Comparison of ENCODE assay signal across 16 cellular contexts in the genomic region with DNA sequence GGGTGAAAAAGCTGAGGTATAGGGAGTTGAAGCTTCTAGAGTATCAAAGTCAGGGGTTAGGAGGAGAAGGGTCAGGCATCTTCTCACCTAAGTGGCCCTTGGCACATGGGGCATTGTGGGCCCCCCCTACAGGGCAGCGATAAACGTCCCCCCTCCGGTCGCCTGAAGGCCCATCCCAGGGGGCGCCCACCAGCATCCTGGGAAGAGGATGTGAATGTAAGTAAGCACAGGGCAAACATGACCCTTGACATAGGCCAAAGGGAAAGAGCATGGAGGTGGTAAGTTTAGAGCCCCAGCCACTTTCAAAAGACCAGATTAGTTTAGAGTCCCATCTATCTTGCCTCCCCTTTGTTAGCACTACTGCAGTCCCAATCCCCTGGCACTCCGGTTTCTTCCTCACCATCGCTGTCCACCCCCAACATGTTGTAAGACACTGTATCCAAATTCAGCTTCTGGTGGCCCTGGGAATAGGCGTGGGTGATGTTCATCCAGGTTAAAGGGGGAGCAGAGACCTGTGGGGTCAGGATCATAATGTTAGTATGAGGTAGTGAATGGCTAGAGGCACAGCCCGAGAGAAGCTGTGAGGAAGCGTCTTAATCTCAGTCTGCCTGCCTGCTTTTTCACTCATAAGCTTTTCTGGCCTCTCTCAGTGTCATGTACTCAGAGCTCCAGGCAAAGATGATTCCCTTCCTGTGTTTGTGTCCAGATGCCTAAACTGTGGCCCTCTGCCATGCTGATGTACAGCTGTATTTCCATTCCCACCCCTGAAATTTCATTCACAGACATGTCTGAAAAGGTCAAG. TPM values are rescaled to one million over a fixed set of nuclear protein-coding genes. Genes with fewer than 3 reads are reported as not detected.
DNase-seq lines count a peak whose midpoint lies in the region; FAIRE-seq and TF ChIP-seq lines count a peak whose summit lies in the region.
"Had no signal": no experiment of that assay in that cellular context is flagged by ENCODE, and none has a peak within 500 bp of the region (broad histone marks: within the 10 kb centered on the region; RNA-seq: fewer than 3 reads in every experiment).

No MANE protein-coding gene starts in this region.

- FAIRE-seq in RCC 7860 (lab: Jason Lieb, UNC), result no peak

- TF ChIP-seq CTCF in astrocyte of the spinal cord (IDR thresholded peaks at IDR 0.05; ENCODE audit: low read depth, low read length), result no peak

- no peak overlapping the region for H3K27ac ChIP-seq in mesendoderm (ENCODE audit: low read depth, low read length)
- H3K27ac ChIP-seq: sigmoid colon had no signal

- no peak overlapping the region for H4K8ac ChIP-seq in mesendoderm (ENCODE audit: low read depth, low read length)

- no peak overlapping the region for H2BK120ac ChIP-seq in mesendoderm (ENCODE audit: low read depth, low read length)

- H3K4me2 ChIP-seq in mesendoderm (ENCODE audit: low read length), result no peak overlapping the region

- peaks cover 3% of the 10 kb centered on the region for H3K4me1 ChIP-seq in mesendoderm (ENCODE audit: control insufficient read depth, low read depth, low read length)

- H3K4me3 ChIP-seq in H7 (ENCODE audit: insufficient read depth, low read depth, low read length), result no peak overlapping the region
- no peak overlapping the region for H3K4me3 ChIP-seq in astrocyte of the spinal cord (ENCODE audit: low read depth, low read length)
- no peak overlapping the region for H3K4me3 ChIP-seq in mesendoderm (ENCODE audit: low read length)
- H3K4me3 ChIP-seq: sigmoid colon had no signal

- no peak overlapping the region for H3K23ac ChIP-seq in mesendoderm (ENCODE audit: low read length)

- H3K4ac ChIP-seq in mesendoderm (ENCODE audit: low read depth, low read length), result no peak overlapping the region

- H3K79me2 ChIP-seq in mesendoderm (ENCODE audit: control insufficient read depth, insufficient read depth, low read length), result no peaks in the 10 kb centered on the region

- H3K36me3 ChIP-seq in H7 (replicated peaks; ENCODE audit: control insufficient read depth, insufficient read depth, low read length) (peaks cover 3% of the 10 kb centered on the region; the same call in 1 of the 2 replicates), mesendoderm (ENCODE audit: control insufficient read depth, insufficient read depth, low read length) (no peaks in the 10 kb centered on the region)

- H3K18ac ChIP-seq in mesendoderm (ENCODE audit: low read length), result no peak overlapping the region

- no peaks in the 10 kb centered on the region for H3K79me1 ChIP-seq in mesendoderm (ENCODE audit: low read length)

- no peak overlapping the region for H2BK5ac ChIP-seq in mesendoderm (ENCODE audit: low read length)

- peak overlapping the region; percentile 25 for H3K56ac ChIP-seq in mesendoderm (ENCODE audit: low read length)

- in situ Hi-C loops in astrocyte of the spinal cord (cut with HindIII; ENCODE audit: low sequenced_read_pairs), result no loop called here

- no CpG with 5 or more reads among the region's 10 CpGs for WGBS in mesendoderm (ENCODE audit: extremely low coverage, insufficient coverage, low lambda C conversion rate)

- H4K5ac ChIP-seq in mesendoderm (ENCODE audit: low read length), result no peak overlapping the region

- H3K27me3 ChIP-seq in H7 (ENCODE audit: control insufficient read depth, insufficient read depth, low read length) (no peaks in the 10 kb centered on the region), mesendoderm (ENCODE audit: insufficient read depth, low read length, poor library complexity) (no peaks in the 10 kb centered on the region)
- H3K27me3 ChIP-seq: sigmoid colon had no signal

- H2BK15ac ChIP-seq in mesendoderm (replicated peaks; ENCODE audit: low read depth), result no peak overlapping the region

- no peak overlapping the region for H2AK5ac ChIP-seq in mesendoderm (ENCODE audit: low read length)

- DNase-seq in H7, result peak; percentile 48
- peak; percentile 33 for DNase-seq in astrocyte of the spinal cord (ENCODE audit: low read depth, low spot score)
- DNase-seq in mesendoderm, result no peak
- no peak for DNase-seq in NCI-H187 (lab: John Stamatoyannopoulos, UW)
- no peak for DNase-seq in RCC 7860 (ENCODE audit: low spot score)
- no peak for DNase-seq in SIG-M5 (lab: John Stamatoyannopoulos, UW)
- DNase-seq: activated CD4-positive, alpha-beta T cell treated with anti-CD3 and anti-CD28 coated beads, Interleukin-2, amount 50 U/mL, for 1 hour; DMS153; effector CD8-positive, alpha-beta T cell; kidney glomerular epithelial cell; natural killer cell; NCI-H2029 treated with DMSO at 0.1 percent for 48 hours; NCI-H774; sigmoid colon; stimulated activated naive CD4-positive, alpha-beta T cell treated with Interleukin-2 at 50 U/mL for 16 hours; T1000 had no signal

- no peak overlapping the region for H3K9ac ChIP-seq in mesendoderm (ENCODE audit: low read length)

RNA-seq across cellular contexts. Expression of a gene that starts 2.7 kb away (rescaled TPM):
- total RNA-seq in H7 (2014; rRNA removed; shearing (Covaris generic)), result 0.10 and 0.22 TPM in 2 replicates
- polyA plus RNA-seq in mesendoderm (2013, experiment 1 of 2), result 0.11 TPM
- 0.10 TPM for polyA plus RNA-seq in mesendoderm (2013, experiment 2 of 2)

RNA-seq across cellular contexts. Expression of a gene that starts 11.4 kb away (rescaled TPM):
- 22.9 and 28.0 TPM in 2 replicates for total RNA-seq in H7 (2014; rRNA removed; shearing (Covaris generic))
- polyA plus RNA-seq in mesendoderm (2013, experiment 1 of 2), result 6.8 TPM
- polyA plus RNA-seq in mesendoderm (2013, experiment 2 of 2), result 6.1 TPM

RNA-seq across cellular contexts. Expression of a gene that starts 20.1 kb away (rescaled TPM):
- total RNA-seq in H7 (2014; rRNA removed; shearing (Covaris generic)), result 181 and 214 TPM in 2 replicates
- polyA plus RNA-seq in mesendoderm (2013, experiment 1 of 2), result 413 TPM
- polyA plus RNA-seq in mesendoderm (2013, experiment 2 of 2), result 408 TPM

RNA-seq across cellular contexts. Expression of a gene that starts 21.5 kb away (rescaled TPM):
- 0.22 and 0.52 TPM in 2 replicates for total RNA-seq in H7 (2014; rRNA removed; shearing (Covaris generic))
- 0.80 TPM for polyA plus RNA-seq in mesendoderm (2013, experiment 1 of 2)
- polyA plus RNA-seq in mesendoderm (2013, experiment 2 of 2), result 0.78 TPM

RNA-seq across cellular contexts. Expression of a gene that starts 48.3 kb away (rescaled TPM):
- 27.0 and 27.4 TPM in 2 replicates for total RNA-seq in H7 (2014; rRNA removed; shearing (Covaris generic))
- polyA plus RNA-seq in mesendoderm (2013, experiment 1 of 2), result 31.2 TPM
- polyA plus RNA-seq in mesendoderm (2013, experiment 2 of 2), result 29.8 TPM

Comparison
In these comparisons a context has a peak if more than half of its experiments do, and no peak if none do; other contexts are left out.
1. DNase-seq: peak in H7 (single experiment) and astrocyte of the spinal cord (single experiment); none in mesendoderm (single experiment), NCI-H187 (0 of 2), RCC 7860 (single experiment) and SIG-M5 (single experiment).